In the genomic region with DNA sequence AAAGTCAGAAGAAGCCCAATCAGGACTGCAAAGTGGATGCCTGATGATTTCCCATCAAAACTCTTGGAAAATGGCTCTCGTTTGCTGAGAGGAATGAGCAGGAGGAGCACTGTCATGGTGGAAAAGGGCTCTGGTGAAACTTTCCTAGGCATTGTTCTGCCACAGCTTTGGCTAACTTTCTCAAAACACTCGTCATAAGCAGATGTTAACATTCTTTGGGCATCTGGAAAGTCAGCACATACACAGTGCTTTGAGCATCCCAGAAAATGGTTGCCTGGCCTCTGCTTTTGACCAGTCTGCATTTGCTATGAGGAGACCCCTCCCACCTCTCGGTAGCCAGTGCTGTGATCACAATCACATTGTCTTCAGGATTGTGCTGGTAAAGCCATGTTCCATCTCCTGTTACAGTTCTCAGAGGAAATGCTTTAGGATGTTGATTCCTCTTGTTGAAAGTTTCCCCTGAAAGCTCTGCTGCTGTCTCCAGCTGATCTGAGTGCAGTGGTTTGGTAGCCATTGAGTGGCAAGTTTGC, we compare ENCODE assay signal across 2 cellular contexts.
TF ChIP-seq lines count a peak whose summit lies in the region.

No MANE protein-coding gene starts in this region.

TF ChIP-seq in HepG2, 621 proteins besides CTCF, POLR2A, EP300 and RAD21:
- TF ChIP-seq ZNF782 (CRISPR knock-in tag; IDR thresholded peaks at IDR 0.05; ENCODE audit: borderline replicate concordance) (no peak), RBM22 (optimal IDR thresholded peaks at IDR 0.05; ENCODE audit: low read length) (peak; percentile 92)
- TF ChIP-seq, protein P1, sequence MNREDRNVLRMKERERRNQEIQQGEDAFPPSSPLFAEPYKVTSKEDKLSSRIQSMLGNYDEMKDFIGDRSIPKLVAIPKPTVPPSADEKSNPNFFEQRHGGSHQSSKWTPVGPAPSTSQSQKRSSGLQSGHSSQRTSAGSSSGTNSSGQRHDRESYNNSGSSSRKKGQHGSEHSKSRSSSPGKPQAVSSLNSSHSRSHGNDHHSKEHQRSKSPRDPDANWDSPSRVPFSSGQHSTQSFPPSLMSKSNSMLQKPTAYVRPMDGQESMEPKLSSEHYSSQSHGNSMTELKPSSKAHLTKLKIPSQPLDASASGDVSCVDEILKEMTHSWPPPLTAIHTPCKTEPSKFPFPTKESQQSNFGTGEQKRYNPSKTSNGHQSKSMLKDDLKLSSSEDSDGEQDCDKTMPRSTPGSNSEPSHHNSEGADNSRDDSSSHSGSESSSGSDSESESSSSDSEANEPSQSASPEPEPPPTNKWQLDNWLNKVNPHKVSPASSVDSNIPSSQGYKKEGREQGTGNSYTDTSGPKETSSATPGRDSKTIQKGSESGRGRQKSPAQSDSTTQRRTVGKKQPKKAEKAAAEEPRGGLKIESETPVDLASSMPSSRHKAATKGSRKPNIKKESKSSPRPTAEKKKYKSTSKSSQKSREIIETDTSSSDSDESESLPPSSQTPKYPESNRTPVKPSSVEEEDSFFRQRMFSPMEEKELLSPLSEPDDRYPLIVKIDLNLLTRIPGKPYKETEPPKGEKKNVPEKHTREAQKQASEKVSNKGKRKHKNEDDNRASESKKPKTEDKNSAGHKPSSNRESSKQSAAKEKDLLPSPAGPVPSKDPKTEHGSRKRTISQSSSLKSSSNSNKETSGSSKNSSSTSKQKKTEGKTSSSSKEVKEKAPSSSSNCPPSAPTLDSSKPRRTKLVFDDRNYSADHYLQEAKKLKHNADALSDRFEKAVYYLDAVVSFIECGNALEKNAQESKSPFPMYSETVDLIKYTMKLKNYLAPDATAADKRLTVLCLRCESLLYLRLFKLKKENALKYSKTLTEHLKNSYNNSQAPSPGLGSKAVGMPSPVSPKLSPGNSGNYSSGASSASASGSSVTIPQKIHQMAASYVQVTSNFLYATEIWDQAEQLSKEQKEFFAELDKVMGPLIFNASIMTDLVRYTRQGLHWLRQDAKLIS (CRISPR knock-in tag; IDR thresholded peaks at IDR 0.05) = no peak

TF ChIP-seq in HEK293T, 16 proteins besides CTCF, POLR2A, EP300 and RAD21:
- TF ChIP-seq LEF1 (IDR thresholded peaks at IDR 0.05; ENCODE audit: borderline replicate concordance) (no peak), FOXK2 (IDR thresholded peaks at IDR 0.05) (no peak), SUZ12 (IDR thresholded peaks at IDR 0.05) (no peak), L3MBTL2 (conservative IDR thresholded peaks at IDR 0.05) (no peak), HDGF (IDR thresholded peaks at IDR 0.05; ENCODE audit: borderline replicate concordance) (no peak), TARDBP (IDR thresholded peaks at IDR 0.05) (no peak), ZNF384 (IDR thresholded peaks at IDR 0.05) (no peak), ARNT (IDR thresholded peaks at IDR 0.05) (no peak), BHLHE40 (IDR thresholded peaks at IDR 0.05; ENCODE audit: borderline replicate concordance) (no peak)
